7 cellular contexts compared by ENCODE assay signal in the genomic region with DNA sequence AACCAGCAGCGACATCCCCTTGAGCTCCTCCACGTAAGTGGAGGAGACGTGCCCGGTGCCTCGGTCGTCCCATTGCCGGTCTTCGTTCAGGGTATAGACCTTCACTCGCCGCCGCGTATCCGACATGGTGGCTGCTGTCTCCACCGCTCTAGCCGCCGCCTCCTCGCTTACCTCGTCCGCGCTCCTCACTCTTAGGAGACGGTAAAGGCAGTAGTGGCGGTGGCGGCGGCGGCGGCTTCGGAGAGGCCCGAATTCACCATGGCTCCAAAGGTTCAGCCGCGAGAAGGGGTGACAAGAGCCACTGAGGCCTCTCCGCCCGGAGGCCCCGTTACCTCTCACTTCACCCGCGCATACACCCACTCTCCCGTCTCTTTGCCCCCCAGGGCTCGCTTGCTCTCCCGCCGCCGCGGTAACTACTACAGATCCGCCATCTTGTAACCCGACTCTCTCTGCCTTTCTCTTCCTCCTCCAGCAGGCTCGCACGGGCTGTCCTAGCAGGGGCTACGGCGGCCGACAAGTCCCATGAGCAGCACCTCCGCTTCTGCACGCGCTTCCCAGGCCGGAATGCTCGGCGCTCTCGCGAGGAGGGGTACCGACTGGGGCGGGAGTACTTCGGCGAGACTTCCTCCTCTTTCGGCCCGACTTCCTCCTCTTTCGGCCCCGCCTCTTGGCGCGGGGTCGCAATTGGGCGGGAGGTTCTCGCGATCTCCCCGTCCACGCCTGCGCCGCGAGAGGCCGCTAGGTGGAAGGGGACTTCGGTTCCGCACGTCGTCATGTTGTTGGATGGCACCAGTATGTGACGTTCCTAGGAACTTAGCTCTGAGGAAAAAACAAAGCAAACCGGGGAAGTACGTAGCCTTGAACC.
DNase-seq lines count a peak whose midpoint lies in the region; ATAC-seq and TF ChIP-seq lines count a peak whose summit lies in the region.

A gene (minus strand): TSS at position 463 of the 865 bp plus-strand sequence. CDS start 337 bp downstream, at position 126.

- DNase-seq in NCI-H1930 (lab: John Stamatoyannopoulos, UW) (peak; percentile 99), T-helper 22 cell (ENCODE audit: low read depth) (peak; percentile 99), astrocyte of the hippocampus (ENCODE audit: low read depth, low spot score) (peak; percentile 100), hippocampal formation (lab: John Stamatoyannopoulos, UW) (peak; percentile 99), retina (peak; percentile 98)

- ATAC-seq in GM18505 (IDR thresholded peaks at IDR 0.05; ENCODE audit: unreplicated experiment) (peak; percentile 82), HG02973 (IDR thresholded peaks at IDR 0.05; ENCODE audit: unreplicated experiment) (peak; percentile 79)

- peak; percentile 85 for TF ChIP-seq POLR2A in GM18505 (IDR thresholded peaks at IDR 0.05; ENCODE audit: borderline replicate concordance, extremely low read depth, insufficient read depth, insufficient read length)

Comparison
In these comparisons a context has a peak if more than half of its experiments do, and no peak if none do; other contexts are left out.
1. Peak in every context shown above with its lines: DNase-seq and ATAC-seq.